In genomic region chr15:68755731-68756130, GRCh38 we compare ENCODE assay signal across 30 cellular contexts.
"Had no signal": no experiment of that assay in that cellular context is flagged by ENCODE, and none has a peak within 500 bp of the region (broad histone marks: within the 10 kb centered on the region; RNA-seq: fewer than 3 reads in every experiment).

No MANE protein-coding gene starts in this region.

- H3K36me3 Mint-ChIP-seq: naive B cell; natural killer cell treated with Interleukin-12 subunit alpha and Interleukin-12 subunit beta and Interleukin-15 and Interleukin-18, amount 100 ng/mL, for 72 hours; stimulated activated effector memory CD8-positive, alpha-beta T cell treated with anti-CD3 and anti-CD28 coated beads, Interleukin-12 subunit alpha, Interleukin-12 subunit beta, amount 100 ng/mL, for 72 hours had no signal

- H3K9me3 ChIP-seq: ovary, psoas muscle, right lobe of liver, sigmoid colon, suprapubic skin, testis, tibial artery, transverse colon, upper lobe of left lung, vagina had no signal

- H3K4me3 Mint-ChIP-seq: nephron progenitor cell, neural crest cell had no signal

- H3K27ac Mint-ChIP-seq: nephron progenitor cell; progenitor cell of endocrine pancreas; stimulated activated effector memory CD8-positive, alpha-beta T cell treated with anti-CD3 and anti-CD28 coated beads, Interleukin-12 subunit alpha, Interleukin-12 subunit beta, amount 100 ng/mL, for 72 hours had no signal

- H3K27me3 Mint-ChIP-seq: progenitor cell of endocrine pancreas had no signal

- ATAC-seq: naive thymus-derived CD8-positive, alpha-beta T cell; psoas muscle; stimulated activated effector memory CD8-positive, alpha-beta T cell treated with anti-CD3 and anti-CD28 coated beads, Interleukin-12 subunit alpha, Interleukin-12 subunit beta, amount 100 ng/mL, for 72 hours; stimulated activated naive CD8-positive, alpha-beta T cell treated with anti-CD3 and anti-CD28 coated beads, Interleukin-15, Interleukin-2, amounts not matched to agents 100 U/mL and 50 U/mL, for 24 hours had no signal

- H3K4me1 Mint-ChIP-seq: nephron progenitor cell, neural crest cell had no signal

- H3K27me3 ChIP-seq: ovary, right lobe of liver, sigmoid colon, suprapubic skin, testis, transverse colon, upper lobe of left lung, vagina had no signal

- H3K4me3 ChIP-seq: ovary, suprapubic skin, testis, tibial artery, vagina had no signal

- H3K36me3 ChIP-seq: ovary, right lobe of liver, sigmoid colon, suprapubic skin, tibial artery, transverse colon, upper lobe of left lung, vagina had no signal

- DNase-seq: naive B cell; naive thymus-derived CD8-positive, alpha-beta T cell; nephron progenitor cell; nucleus accumbens; ovary; posterior cingulate gyrus; psoas muscle; right cardiac atrium; right lobe of liver; sigmoid colon; small intestine; stimulated activated CD4-positive, alpha-beta T cell treated with anti-CD3 and anti-CD28 coated beads, Interleukin-15, amount 100 ng/mL, for 24 hours; stimulated activated CD4-positive, alpha-beta T cell treated with anti-CD3 and anti-CD28 coated beads, Interleukin-2, amount 100 ng/mL, for 48 hours; stimulated activated CD4-positive, alpha-beta T cell treated with anti-CD3 and anti-CD28 coated beads, Interleukin-4, amount 100 ng/mL, for 24 hours; stimulated activated naive B cell treated with anti-CD40 and anti-IgM and Interleukin-4, amounts not matched to agents 10 μg/mL and 1 μg/mL and 100 μg/mL, for 72 hours; stimulated activated naive CD8-positive, alpha-beta T cell treated with anti-CD3 and anti-CD28 coated beads, Interleukin-15, amount 100 ng/mL, for 72 hours; stimulated activated naive CD8-positive, alpha-beta T cell treated with anti-CD3 and anti-CD28 coated beads, Interleukin-15, Interleukin-2, amounts not matched to agents 100 U/mL and 50 U/mL, for 24 hours; substantia nigra; testis; tibial artery; transverse colon; upper lobe of left lung had no signal

- H3K27ac ChIP-seq: ovary, parathyroid adenoma, psoas muscle, right lobe of liver, sigmoid colon, suprapubic skin, testis, tibial artery, transverse colon, vagina had no signal

- H3K4me1 ChIP-seq: parathyroid adenoma, psoas muscle, right lobe of liver, sigmoid colon, suprapubic skin, testis, tibial artery, transverse colon, upper lobe of left lung, vagina had no signal

- FAIRE-seq: small intestine, urothelium cell line had no signal

- H3K9me3 Mint-ChIP-seq: naive B cell; naive thymus-derived CD8-positive, alpha-beta T cell; natural killer cell treated with Interleukin-12 subunit alpha and Interleukin-12 subunit beta and Interleukin-15 and Interleukin-18, amount 100 ng/mL, for 72 hours; nephron progenitor cell; neural crest cell; stimulated activated effector memory CD8-positive, alpha-beta T cell treated with anti-CD3 and anti-CD28 coated beads, Interleukin-12 subunit alpha, Interleukin-12 subunit beta, amount 100 ng/mL, for 72 hours; stimulated activated naive B cell treated with anti-CD40 and anti-IgM and Interleukin-4, amounts not matched to agents 10 μg/mL and 1 μg/mL and 100 μg/mL, for 72 hours; stimulated activated naive CD8-positive, alpha-beta T cell treated with anti-CD3 and anti-CD28 coated beads, Interleukin-15, amount 100 ng/mL, for 72 hours had no signal
